Comparison of ENCODE assay signal across 24 cellular contexts in the genomic region with DNA sequence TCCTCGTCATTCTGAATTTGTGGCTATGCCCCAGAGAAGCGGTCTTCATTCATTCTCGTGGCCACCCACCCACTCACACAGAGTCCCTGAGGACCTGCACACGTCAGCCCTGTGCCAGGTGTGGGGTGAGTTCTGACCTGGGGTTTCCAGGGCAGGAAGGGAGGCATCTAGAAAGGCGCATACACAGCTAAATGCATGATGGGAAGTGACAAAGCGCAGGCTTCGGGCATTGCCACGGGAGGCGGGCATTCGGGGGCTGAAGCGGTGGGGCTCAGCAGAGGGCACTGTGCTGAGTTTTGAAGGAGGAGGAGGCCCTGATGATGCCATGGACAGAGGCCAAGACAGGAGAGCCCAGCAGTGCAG. TPM values are rescaled to one million over a fixed set of nuclear protein-coding genes. Genes with fewer than 3 reads are reported as not detected.
DNase-seq lines count a peak whose midpoint lies in the region; ATAC-seq, FAIRE-seq and TF ChIP-seq lines count a peak whose summit lies in the region.
"Had no signal": no experiment of that assay in that cellular context is flagged by ENCODE, and none has a peak within 500 bp of the region (broad histone marks: within the 10 kb centered on the region; RNA-seq: fewer than 3 reads in every experiment).

No MANE protein-coding gene starts in this region.

- peaks cover 0 to 5% of the 10 kb centered on the region in 2 experiments for H3K36me3 ChIP-seq in SK-N-SH (replicated peaks in 1 of 2; ENCODE audit: control insufficient read depth in 1 of 2, insufficient read depth in 2 of 2, low read length in 1 of 2)
- H3K36me3 ChIP-seq: ovary had no signal

- no peaks in the 10 kb centered on the region for H3K9me2 ChIP-seq in SK-N-SH

- TF ChIP-seq RAD21 in SK-N-SH (IDR thresholded peaks at IDR 0.05; ENCODE audit: low read length), result no peak

- POLR2A ChIA-PET in SK-N-SH (lab: Yijun Ruan, JAX), result no interaction called here

- H3K9ac ChIP-seq in SK-N-SH, result no peak overlapping the region

- H2AFZ ChIP-seq in SK-N-SH (ENCODE audit: low read depth), result no peak overlapping the region
- H2AFZ ChIP-seq: hepatocyte had no signal

- H3K79me2 ChIP-seq in SK-N-SH (ENCODE audit: insufficient read depth), result peaks cover 9% of the 10 kb centered on the region; the same call in 1 of the 2 replicates
- H3K79me2 ChIP-seq: hepatocyte had no signal

- DNase-seq in SK-N-SH, result peak; percentile 42
- DNase-seq in GM19239 (ENCODE audit: insufficient read length, low spot score), result no peak
- DNase-seq in natural killer cell treated with Interleukin-12 subunit alpha and Interleukin-12 subunit beta and Interleukin-15 and Interleukin-18, amount 100 ng/mL, for 72 hours (ENCODE audit: low spot score), result no peak
- DNase-seq in HUDEP-2 (lab: John Stamatoyannopoulos, UW; ENCODE audit: unreplicated experiment in 76 of 76), result no peak
- DNase-seq: 8988T; activated CD4-positive, alpha-beta T cell treated with anti-CD3 and anti-CD28 coated beads, Interleukin-2, amount 50 U/mL, for 4 hours; CD4-positive, alpha-beta T cell; effector CD4-positive, alpha-beta T cell; EL; midbrain; NCI-H2171; NCI-H82; ovary; Right ventricle myocardium superior; T1000; upper lobe of right lung had no signal

- FAIRE-seq in GM19239 (lab: Jason Lieb, UNC), result peak; percentile 37
- FAIRE-seq: K562, kidney had no signal

- H3K27me3 Mint-ChIP-seq in activated T-helper 17 cell treated with anti-CD3 and anti-CD28 coated beads, Interleukin-2, amount 50 U/mL, for 72 hours, result no peaks in the 10 kb centered on the region
- no peaks in the 10 kb centered on the region for H3K27me3 Mint-ChIP-seq in natural killer cell treated with Interleukin-12 subunit alpha and Interleukin-12 subunit beta and Interleukin-15 and Interleukin-18, amount 100 ng/mL, for 72 hours
- H3K27me3 Mint-ChIP-seq: CD4-positive, alpha-beta T cell had no signal

- H3K36me3 Mint-ChIP-seq in activated T-helper 17 cell treated with anti-CD3 and anti-CD28 coated beads, Interleukin-2, amount 50 U/mL, for 72 hours (ENCODE audit: low read depth), result peaks cover 20% of the 10 kb centered on the region
- H3K36me3 Mint-ChIP-seq in natural killer cell treated with Interleukin-12 subunit alpha and Interleukin-12 subunit beta and Interleukin-15 and Interleukin-18, amount 100 ng/mL, for 72 hours, result no peaks in the 10 kb centered on the region

- H3K27me3 ChIP-seq in SK-N-SH (ENCODE audit: insufficient read depth), result no peaks in the 10 kb centered on the region
- H3K27me3 ChIP-seq: hepatocyte, ovary, upper lobe of right lung had no signal

- no peak for TF ChIP-seq CTCF in SK-N-SH (IDR thresholded peaks at IDR 0.05)

- WGBS in SK-N-SH (ENCODE audit: low lambda C conversion rate), result 91% methylated on average over 10 of the region's 11 CpGs

- H3K4me1 Mint-ChIP-seq in activated T-helper 17 cell treated with anti-CD3 and anti-CD28 coated beads, Interleukin-2, amount 50 U/mL, for 72 hours, result no peaks in the 10 kb centered on the region
- H3K4me1 Mint-ChIP-seq in natural killer cell treated with Interleukin-12 subunit alpha and Interleukin-12 subunit beta and Interleukin-15 and Interleukin-18, amount 100 ng/mL, for 72 hours (ENCODE audit: low read depth in 2 of 2), result peaks cover 13 to 46% of the 10 kb centered on the region in 2 donors

- TF ChIP-seq EP300 in SK-N-SH (IDR thresholded peaks at IDR 0.05; ENCODE audit: borderline replicate concordance in 1 of 2, low read depth in 1 of 2, low read length in 1 of 2), result no peak

- H3K4me2 ChIP-seq in SK-N-SH, result no peak overlapping the region
- H3K4me2 ChIP-seq: hepatocyte had no signal

- no peaks in the 10 kb centered on the region for H3K9me3 ChIP-seq in SK-N-SH
- H3K9me3 ChIP-seq: ovary, upper lobe of right lung had no signal

- no peak overlapping the region for H3K4me3 Mint-ChIP-seq in activated T-helper 17 cell treated with anti-CD3 and anti-CD28 coated beads, Interleukin-2, amount 50 U/mL, for 72 hours
- H3K4me3 Mint-ChIP-seq in natural killer cell treated with Interleukin-12 subunit alpha and Interleukin-12 subunit beta and Interleukin-15 and Interleukin-18, amount 100 ng/mL, for 72 hours, result no peak overlapping the region
- H3K4me3 Mint-ChIP-seq: CD4-positive, alpha-beta T cell had no signal

- CTCF ChIA-PET in SK-N-SH (lab: Yijun Ruan, JAX), result interaction anchor here (0.7 to 4.2 kb wide), 10 partner anchors 9 to 262 kb away, joined by 3 to 31 read pairs (median 4); partner anchors contain the start of gene SPHK1

- peaks cover 5 to 7% of the 10 kb centered on the region in 2 experiments; a peak in 1 of 4 replicates for H3K4me1 ChIP-seq in SK-N-SH (ENCODE audit: control insufficient read depth in 1 of 2, insufficient read depth in 2 of 2, low read depth in 1 of 2, low read length in 1 of 2)

- no peak overlapping the region for H3K27ac ChIP-seq in SK-N-SH (ENCODE audit: low read depth in 2 of 2, low read length in 1 of 2)
- H3K27ac ChIP-seq: hepatocyte, ovary, upper lobe of right lung had no signal

- H3F3A ChIP-seq in SK-N-SH (replicated peaks; ENCODE audit: insufficient read depth), result peaks cover 3% of the 10 kb centered on the region

- ATAC-seq in SK-N-SH treated with all-trans-retinoic acid at 6 μM for 48 hours (no peak), HG02610 (IDR thresholded peaks at IDR 0.05; ENCODE audit: unreplicated experiment) (no peak), GM19328 (IDR thresholded peaks at IDR 0.05; ENCODE audit: unreplicated experiment) (no peak)
- ATAC-seq in activated T-helper 17 cell treated with anti-CD3 and anti-CD28 coated beads, Interleukin-2, amount 50 U/mL, for 72 hours (replicated peaks), result no peak
- no peak for ATAC-seq in natural killer cell treated with Interleukin-12 subunit alpha and Interleukin-12 subunit beta and Interleukin-15 and Interleukin-18, amount 100 ng/mL, for 72 hours
- ATAC-seq: K562, upper lobe of right lung had no signal

- H3K9me3 Mint-ChIP-seq in activated T-helper 17 cell treated with anti-CD3 and anti-CD28 coated beads, Interleukin-2, amount 50 U/mL, for 72 hours, result no peaks in the 10 kb centered on the region
- H3K9me3 Mint-ChIP-seq in natural killer cell treated with Interleukin-12 subunit alpha and Interleukin-12 subunit beta and Interleukin-15 and Interleukin-18, amount 100 ng/mL, for 72 hours, result no peaks in the 10 kb centered on the region
- H3K9me3 Mint-ChIP-seq: CD4-positive, alpha-beta T cell had no signal

- peak overlapping the region; percentile 68 for H3K27ac Mint-ChIP-seq in activated T-helper 17 cell treated with anti-CD3 and anti-CD28 coated beads, Interleukin-2, amount 50 U/mL, for 72 hours
- H3K27ac Mint-ChIP-seq in natural killer cell treated with Interleukin-12 subunit alpha and Interleukin-12 subunit beta and Interleukin-15 and Interleukin-18, amount 100 ng/mL, for 72 hours, result peak overlapping the region; percentile 19 to 73

- 0 out of 2 replicates have a peak, but pooled peaks cover 4% of the 10 kb centered on the region for H4K20me1 ChIP-seq in SK-N-SH (ENCODE audit: insufficient read depth)

- H3K4me3 ChIP-seq in SK-N-SH (ENCODE audit: low read depth in 2 of 2, low read length in 1 of 2), result no peak overlapping the region
- H3K4me3 ChIP-seq: hepatocyte, K562, ovary, upper lobe of right lung had no signal

TF ChIP-seq in SK-N-SH, 30 proteins besides CTCF, POLR2A, EP300 and RAD21 (continues in another document):
- TF ChIP-seq GATA2 (CRISPR knock-in tag; IDR thresholded peaks at IDR 0.05) (no peak), FOSL2 (IDR thresholded peaks at IDR 0.05; ENCODE audit: borderline replicate concordance, low read depth) (no peak), RCOR1 (IDR thresholded peaks at IDR 0.05; ENCODE audit: low read length) (no peak)
- TF ChIP-seq, protein P1, sequence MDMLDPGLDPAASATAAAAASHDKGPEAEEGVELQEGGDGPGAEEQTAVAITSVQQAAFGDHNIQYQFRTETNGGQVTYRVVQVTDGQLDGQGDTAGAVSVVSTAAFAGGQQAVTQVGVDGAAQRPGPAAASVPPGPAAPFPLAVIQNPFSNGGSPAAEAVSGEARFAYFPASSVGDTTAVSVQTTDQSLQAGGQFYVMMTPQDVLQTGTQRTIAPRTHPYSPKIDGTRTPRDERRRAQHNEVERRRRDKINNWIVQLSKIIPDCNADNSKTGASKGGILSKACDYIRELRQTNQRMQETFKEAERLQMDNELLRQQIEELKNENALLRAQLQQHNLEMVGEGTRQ (IDR thresholded peaks at IDR 0.05; ENCODE audit: borderline replicate concordance, low read depth, low read length), result no peak

RNA-seq across cellular contexts. Expression of gene UBALD2, which starts 10.9 kb away (rescaled TPM):
- 16.7 and 27.0 TPM in 2 replicates for polyA plus RNA-seq in SK-N-SH (2012; rRNA removed)
- polyA plus RNA-seq in SK-N-SH (2012; cell fraction: cytosol; rRNA removed), result 10.3 and 14.0 TPM in 2 replicates
- polyA plus RNA-seq in SK-N-SH (2012; cell fraction: nucleus; rRNA removed), result 14.0 and 19.5 TPM in 2 replicates
- 100 to 1,000 TPM; 173 to 187 TPM for total RNA-seq in activated T-helper 17 cell treated with anti-CD3 and anti-CD28 coated beads, Interleukin-2, amount 50 U/mL, for 72 hours
- total RNA-seq in natural killer cell treated with Interleukin-12 subunit alpha and Interleukin-12 subunit beta and Interleukin-15 and Interleukin-18, amount 100 ng/mL, for 72 hours, result 100 to 1,000 TPM; 216 to 262 TPM

RNA-seq across cellular contexts. Expression of gene QRICH2, which starts 32.0 kb away (rescaled TPM):
- polyA plus RNA-seq in SK-N-SH (2012; rRNA removed), result 6.2 and 7.6 TPM in 2 replicates
- polyA plus RNA-seq in SK-N-SH (2012; cell fraction: cytosol; rRNA removed), result 1.8 and 3.0 TPM in 2 replicates
- polyA plus RNA-seq in SK-N-SH (2012; cell fraction: nucleus; rRNA removed), result 32.3 and 33.8 TPM in 2 replicates
- total RNA-seq in activated T-helper 17 cell treated with anti-CD3 and anti-CD28 coated beads, Interleukin-2, amount 50 U/mL, for 72 hours, result 1 to 10 TPM in 1 of 2 donors, under 1 TPM in 1; 0.85 to 2.1 TPM
- 1 to 10 TPM; 4.1 to 5.9 TPM for total RNA-seq in natural killer cell treated with Interleukin-12 subunit alpha and Interleukin-12 subunit beta and Interleukin-15 and Interleukin-18, amount 100 ng/mL, for 72 hours

RNA-seq across cellular contexts. Expression of gene RNF157, which starts 35.8 kb away (rescaled TPM):
- polyA plus RNA-seq in SK-N-SH (2012; rRNA removed), result 5.2 TPM in 2 replicates
- polyA plus RNA-seq in SK-N-SH (2012; cell fraction: cytosol; rRNA removed), result 4.1 and 6.3 TPM in 2 replicates
- polyA plus RNA-seq in SK-N-SH (2012; cell fraction: nucleus; rRNA removed), result 5.5 and 8.1 TPM in 2 replicates
- total RNA-seq in activated T-helper 17 cell treated with anti-CD3 and anti-CD28 coated beads, Interleukin-2, amount 50 U/mL, for 72 hours, result 10 to 100 TPM; 15.5 to 17.4 TPM
- total RNA-seq in natural killer cell treated with Interleukin-12 subunit alpha and Interleukin-12 subunit beta and Interleukin-15 and Interleukin-18, amount 100 ng/mL, for 72 hours, result 100 to 1,000 TPM in 1 of 2 donors, 10 to 100 TPM in 1; 46.6 to 124 TPM
- total RNA-seq: bronchial epithelial cell had no signal
